8 cellular contexts compared by ENCODE assay signal in genomic region chr3:100044369-100044768, GRCh38.
A peak's percentile ranks its signal among the peaks of the same experiment; 100 is the strongest.
DNase-seq lines count a peak whose midpoint lies in the region; ATAC-seq and TF ChIP-seq lines count a peak whose summit lies in the region.

No MANE protein-coding gene starts in this region.

- H3K9me3 ChIP-seq in stomach smooth muscle (ENCODE audit: control insufficient read depth in 2 of 2, low read length in 2 of 2) (no peaks in the 10 kb centered on the region), PC-3 (ENCODE audit: low read length) (no peaks in the 10 kb centered on the region)

- H3K27me3 ChIP-seq in stomach smooth muscle (ENCODE audit: control insufficient read depth in 1 of 2, insufficient read depth in 2 of 2, low read length in 2 of 2) (no peaks in the 10 kb centered on the region), PC-3 (ENCODE audit: low read length) (no peaks in the 10 kb centered on the region)

- no peak for TF ChIP-seq CTCF in activated CD8-positive, alpha-beta T cell treated with anti-CD3 and anti-CD28 coated beads for 36 hours (IDR thresholded peaks at IDR 0.05)
- TF ChIP-seq CTCF in PC-3 (conservative IDR thresholded peaks at IDR 0.05; ENCODE audit: low read depth, low read length), result no peak

- DNase-seq in GM19240 (ENCODE audit: insufficient read length, low spot score), result peak; percentile 41
- DNase-seq in SKM-1 treated with dmso at 0.1 percent for 144 hours (lab: John Stamatoyannopoulos, UW; ENCODE audit: unreplicated experiment), result peak; percentile 95
- DNase-seq in activated CD8-positive, alpha-beta T cell treated with anti-CD3 and anti-CD28 coated beads for 36 hours, result no peak
- no peak for DNase-seq in AG08395 (ENCODE audit: low spot score)
- no peak for DNase-seq in effector CD4-positive, alpha-beta T cell
- no peak for DNase-seq in PC-3

- peaks cover 12% of the 10 kb centered on the region for H3F3A ChIP-seq in PC-3 (ENCODE audit: low read length, unreplicated experiment)

- peaks cover 20% of the 10 kb centered on the region for H3K4me1 Mint-ChIP-seq in activated CD8-positive, alpha-beta T cell treated with anti-CD3 and anti-CD28 coated beads for 36 hours (ENCODE audit: low read depth)

- no peak overlapping the region for H2AFZ ChIP-seq in PC-3 (ENCODE audit: low read length)

- H3K36me3 ChIP-seq in stomach smooth muscle (ENCODE audit: control insufficient read depth in 2 of 2, insufficient read depth in 2 of 2, low read length in 2 of 2), result no peaks in the 10 kb centered on the region
- H3K36me3 ChIP-seq in PC-3 (ENCODE audit: low read depth, low read length), result no peaks in the 10 kb centered on the region

- no peaks in the 10 kb centered on the region for H3K9me2 ChIP-seq in PC-3 (replicated peaks; ENCODE audit: low read length)

- H3K4me1 ChIP-seq in stomach smooth muscle (ENCODE audit: control insufficient read depth, insufficient read depth, low read length), result peaks cover 31% of the 10 kb centered on the region
- peaks cover 74% of the 10 kb centered on the region for H3K4me1 ChIP-seq in PC-3 (ENCODE audit: insufficient read depth, low read length)

- CTCF ChIA-PET in activated CD8-positive, alpha-beta T cell treated with anti-CD3 and anti-CD28 coated beads for 36 hours (lab: Charles Lee), result interaction anchor here (0.6 to 1.6 kb wide), 4 partner anchors 15 to 236 kb away, joined by 3 to 4 read pairs (median 4); no protein-coding TSS in a partner anchor
- CTCF ChIA-PET in PC-3 (lab: Charles Lee), result no interaction called here

- H3K4me3 Mint-ChIP-seq in activated CD8-positive, alpha-beta T cell treated with anti-CD3 and anti-CD28 coated beads for 36 hours, result no peak overlapping the region

- peak overlapping the region; percentile 13 for H3K27ac ChIP-seq in stomach smooth muscle (ENCODE audit: low read length)
- no peak overlapping the region for H3K27ac ChIP-seq in PC-3 (ENCODE audit: low read length)

- BruUV-seq in PC-3 (replicated peaks; lab: Mats Ljungman, UMichigan), result no TSS peak

- no peaks in the 10 kb centered on the region for H3K36me3 Mint-ChIP-seq in activated CD8-positive, alpha-beta T cell treated with anti-CD3 and anti-CD28 coated beads for 36 hours (ENCODE audit: low read depth)

- no peaks in the 10 kb centered on the region for H3K27me3 Mint-ChIP-seq in activated CD8-positive, alpha-beta T cell treated with anti-CD3 and anti-CD28 coated beads for 36 hours

- H3K79me2 ChIP-seq in PC-3 (ENCODE audit: low read length), result peaks cover 25% of the 10 kb centered on the region

- no peak overlapping the region for H3K27ac Mint-ChIP-seq in activated CD8-positive, alpha-beta T cell treated with anti-CD3 and anti-CD28 coated beads for 36 hours

- intact Hi-C loops in activated CD8-positive, alpha-beta T cell treated with anti-CD3 and anti-CD28 coated beads for 36 hours (cut with micrococcal nuclease), result no loop called here
- intact Hi-C loops in PC-3 (cut with micrococcal nuclease), result no loop called here

- no peaks in the 10 kb centered on the region for H3K9me3 Mint-ChIP-seq in activated CD8-positive, alpha-beta T cell treated with anti-CD3 and anti-CD28 coated beads for 36 hours

- H3K4me3 ChIP-seq in stomach smooth muscle (ENCODE audit: low read length in 2 of 2) (no peak overlapping the region), PC-3 (ENCODE audit: low read length) (no peak overlapping the region)

- H4K20me1 ChIP-seq in PC-3 (ENCODE audit: low read length), result no peaks in the 10 kb centered on the region

- ATAC-seq in HG03060 (IDR thresholded peaks at IDR 0.05; ENCODE audit: low read depth, unreplicated experiment) (peak; percentile 72), PC-3 (no peak)
- ATAC-seq in activated CD8-positive, alpha-beta T cell treated with anti-CD3 and anti-CD28 coated beads for 36 hours, result no peak

- H3K9ac ChIP-seq in stomach smooth muscle (ENCODE audit: low read length in 2 of 2), result no peak overlapping the region
- no peak overlapping the region for H3K9ac ChIP-seq in PC-3 (ENCODE audit: low read length)

- POLR2A ChIA-PET in activated CD8-positive, alpha-beta T cell treated with anti-CD3 and anti-CD28 coated beads for 36 hours (lab: Charles Lee), result no interaction called here
- POLR2A ChIA-PET in PC-3 (lab: Charles Lee; ENCODE audit: unreplicated experiment), result no interaction called here

- H3K4me2 ChIP-seq in PC-3 (ENCODE audit: low read length), result no peak overlapping the region

Comparison
In these comparisons a context has a peak if more than half of its experiments do, and no peak if none do; other contexts are left out.
1. DNase-seq: peak in GM19240 (single experiment) and SKM-1 treated with dmso at 0.1 percent for 144 hours (single experiment); none in activated CD8-positive, alpha-beta T cell treated with anti-CD3 and anti-CD28 coated beads for 36 hours (single experiment), AG08395 (single experiment), effector CD4-positive, alpha-beta T cell (single experiment) and PC-3 (single experiment).